In the genomic region with DNA sequence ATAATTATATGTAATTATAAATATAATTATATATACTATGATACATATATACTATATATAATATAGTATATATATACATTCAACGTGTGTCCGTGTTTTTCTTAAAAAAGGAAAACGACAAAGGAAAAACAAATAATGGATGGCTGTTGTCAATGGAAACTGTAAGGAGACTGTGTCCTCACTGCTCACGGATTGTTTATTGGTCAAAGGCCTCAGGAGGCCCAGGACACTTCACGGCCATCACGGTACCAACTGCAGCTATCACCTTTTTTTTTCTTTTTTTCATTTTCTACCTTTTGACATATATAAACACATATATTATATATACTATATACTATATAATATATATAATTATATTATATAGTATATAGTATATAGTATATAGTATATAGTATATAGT, we compare ENCODE assay signal across 33 cellular contexts.
"Had no signal": no experiment of that assay in that cellular context is flagged by ENCODE, and none has a peak within 500 bp of the region (broad histone marks: within the 10 kb centered on the region; RNA-seq: fewer than 3 reads in every experiment).

No MANE protein-coding gene starts in this region.

- H3K4me1 Mint-ChIP-seq: activated naive CD8-positive, alpha-beta T cell treated with anti-CD3 and anti-CD28 coated beads for 36 hours; nephron; stimulated activated memory B cell treated with anti-CD40 and anti-IgM and Interleukin-4, amounts not matched to agents 10 μg/mL and 1 μg/mL and 100 μg/mL, for 72 hours had no signal

- DNase-seq: activated CD4-positive, alpha-beta T cell treated with anti-CD3 and anti-CD28 coated beads for 4 hours; activated CD4-positive, alpha-beta T cell treated with anti-CD3 and anti-CD28 coated beads, Interleukin-2, amount 50 U/mL, for 4 hours; activated CD8-positive, alpha-beta memory T cell treated with anti-CD3 and anti-CD28 coated beads, Interleukin-2, amount 50 U/mL, for 4 hours; activated effector memory CD4-positive, alpha-beta T cell treated with anti-CD3 and anti-CD28 coated beads, Interleukin-2, amount 50 U/mL, for 16 hours; activated naive CD4-positive, alpha-beta T cell treated with anti-CD3 and anti-CD28 coated beads for 36 hours; activated naive CD8-positive, alpha-beta T cell treated with anti-CD3 and anti-CD28 coated beads for 36 hours; activated T-cell treated with anti-CD3 and anti-CD28 coated beads, Interleukin-2, amount 50 U/mL, for 1 hour; aorta; body of pancreas; cerebellar nuclear complex; dorsolateral prefrontal cortex; effector memory CD4-positive, alpha-beta T cell; islet precursor cell; left ventricle myocardium superior; mucosa of descending colon; ovary; stimulated activated CD4-positive, alpha-beta T cell treated with anti-CD3 and anti-CD28 coated beads, Interleukin-12 subunit alpha, Interleukin-12 subunit beta, amount 100 ng/mL, for 4 hours; stimulated activated CD4-positive, alpha-beta T cell treated with anti-CD3 and anti-CD28 coated beads, Interleukin-4, amount 100 ng/mL, for 4 hours; stimulated activated CD8-positive, alpha-beta memory T cell treated with anti-CD3 and anti-CD28 coated beads, Interleukin-4, amount 100 ng/mL, for 48 hours; tibial artery; upper lobe of right lung had no signal

- H3K27ac ChIP-seq: adrenal gland, body of pancreas, coronary artery, dorsolateral prefrontal cortex, gastroesophageal sphincter, hepatocyte, neutrophil, ovary, skin epidermis, suprapubic skin, tibial artery, upper lobe of right lung had no signal

- H3K36me3 ChIP-seq: adrenal gland, gastroesophageal sphincter, neutrophil, ovary, suprapubic skin, tibial artery, upper lobe of right lung had no signal

- H3K27ac Mint-ChIP-seq: activated naive CD4-positive, alpha-beta T cell treated with anti-CD3 and anti-CD28 coated beads for 36 hours; activated naive CD8-positive, alpha-beta T cell treated with anti-CD3 and anti-CD28 coated beads for 36 hours; activated T-helper 1 cell treated with anti-CD3 and anti-CD28 coated beads, Interleukin-12 subunit alpha, Interleukin-12 subunit beta, Interleukin-2, Interleukin-4 antibody, amounts not matched to agents 30 ng/mL and 10 ng/mL and 1 ng/mL, durations not matched to agents 14 hours and 24 hours and 36 hours; nephron; progenitor cell of endocrine pancreas; stimulated activated memory B cell treated with anti-CD40 and anti-IgM and Interleukin-4, amounts not matched to agents 10 μg/mL and 1 μg/mL and 100 μg/mL, for 72 hours had no signal

- H3K4me3 Mint-ChIP-seq: activated naive CD4-positive, alpha-beta T cell treated with anti-CD3 and anti-CD28 coated beads for 36 hours; activated naive CD8-positive, alpha-beta T cell treated with anti-CD3 and anti-CD28 coated beads for 36 hours; activated T-helper 1 cell treated with anti-CD3 and anti-CD28 coated beads, Interleukin-12 subunit alpha, Interleukin-12 subunit beta, Interleukin-2, Interleukin-4 antibody, amounts not matched to agents 30 ng/mL and 10 ng/mL and 1 ng/mL, durations not matched to agents 14 hours and 24 hours and 36 hours; nephron; stimulated activated memory B cell treated with anti-CD40 and anti-IgM and Interleukin-4, amounts not matched to agents 10 μg/mL and 1 μg/mL and 100 μg/mL, for 72 hours had no signal

- H3K27me3 Mint-ChIP-seq: activated naive CD8-positive, alpha-beta T cell treated with anti-CD3 and anti-CD28 coated beads for 36 hours; progenitor cell of endocrine pancreas; stimulated activated memory B cell treated with anti-CD40 and anti-IgM and Interleukin-4, amounts not matched to agents 10 μg/mL and 1 μg/mL and 100 μg/mL, for 72 hours had no signal

- H3K9me3 Mint-ChIP-seq: activated naive CD8-positive, alpha-beta T cell treated with anti-CD3 and anti-CD28 coated beads for 36 hours; activated T-helper 1 cell treated with anti-CD3 and anti-CD28 coated beads, Interleukin-12 subunit alpha, Interleukin-12 subunit beta, Interleukin-2, Interleukin-4 antibody, amounts not matched to agents 30 ng/mL and 10 ng/mL and 1 ng/mL, durations not matched to agents 14 hours and 24 hours and 36 hours; stimulated activated memory B cell treated with anti-CD40 and anti-IgM and Interleukin-4, amounts not matched to agents 10 μg/mL and 1 μg/mL and 100 μg/mL, for 72 hours had no signal

- ATAC-seq: body of pancreas; gastroesophageal sphincter; left ventricle myocardium superior; mucosa of descending colon; sciatic nerve; stimulated activated memory B cell treated with anti-CD40 and anti-IgM and Interleukin-4, amounts not matched to agents 10 μg/mL and 1 μg/mL and 100 μg/mL, for 72 hours; upper lobe of right lung had no signal

- H3K36me3 Mint-ChIP-seq: activated naive CD8-positive, alpha-beta T cell treated with anti-CD3 and anti-CD28 coated beads for 36 hours; stimulated activated memory B cell treated with anti-CD40 and anti-IgM and Interleukin-4, amounts not matched to agents 10 μg/mL and 1 μg/mL and 100 μg/mL, for 72 hours had no signal

- H3K9me3 ChIP-seq: adrenal gland, body of pancreas, mucosa of descending colon, neutrophil, ovary, suprapubic skin, tibial artery, upper lobe of right lung had no signal

- H3K4me3 ChIP-seq: adrenal gland, body of pancreas, coronary artery, dorsolateral prefrontal cortex, gastroesophageal sphincter, hepatocyte, mucosa of descending colon, ovary, skin epidermis, suprapubic skin, tibial artery, upper lobe of right lung had no signal

- H3K4me1 ChIP-seq: adrenal gland, body of pancreas, gastroesophageal sphincter, tibial artery, upper lobe of right lung had no signal

- H3K27me3 ChIP-seq: adrenal gland, body of pancreas, dorsolateral prefrontal cortex, gastroesophageal sphincter, hepatocyte, neutrophil, ovary, suprapubic skin, tibial artery, upper lobe of right lung had no signal
